25 cellular contexts compared by ENCODE assay signal in genomic region chr15:27258287-27258686, GRCh38.
DNase-seq lines count a peak whose midpoint lies in the region; ATAC-seq, FAIRE-seq and TF ChIP-seq lines count a peak whose summit lies in the region.
"Had no signal": no experiment of that assay in that cellular context is flagged by ENCODE, and none has a peak within 500 bp of the region (broad histone marks: within the 10 kb centered on the region; RNA-seq: fewer than 3 reads in every experiment).

No MANE protein-coding gene starts in this region.

- H3K18ac ChIP-seq in H1 (ENCODE audit: extremely low read depth, low read length): no peak overlapping the region

- no peak for TF ChIP-seq EP300 in H1 (IDR thresholded peaks at IDR 0.05; ENCODE audit: borderline replicate concordance in 1 of 2, low read depth in 2 of 2, low read length in 2 of 2)

- H2BK15ac ChIP-seq in H1 (ENCODE audit: low read length): no peak overlapping the region

- H3K36me3 ChIP-seq in H7 (replicated peaks; ENCODE audit: control insufficient read depth, insufficient read depth, low read length): no peaks in the 10 kb centered on the region
- H3K36me3 ChIP-seq in H1 (ENCODE audit: control insufficient read depth in 2 of 4, insufficient read depth in 4 of 4, low read length in 3 of 4): no peaks in the 10 kb centered on the region
- H3K36me3 ChIP-seq: BE2C had no signal

- H3K9me3 ChIP-seq in H1 (ENCODE audit: insufficient read depth in 2 of 2, low read depth in 1 of 2, low read length in 1 of 2): no peaks in the 10 kb centered on the region
- H3K9me3 ChIP-seq: BE2C, SK-N-SH had no signal

- H3K27me3 Mint-ChIP-seq in neural crest cell (ENCODE audit: low read depth): no peaks in the 10 kb centered on the region
- H3K27me3 Mint-ChIP-seq: CD8-positive, alpha-beta memory T cell had no signal

- H3K27me3 ChIP-seq in H7 (ENCODE audit: control insufficient read depth, insufficient read depth, low read length) (no peaks in the 10 kb centered on the region), H1 (replicated peaks in 1 of 4; ENCODE audit: control insufficient read depth in 3 of 4, extremely low read depth in 1 of 4, insufficient read depth in 3 of 4, low read length in 3 of 4) (no peaks in the 10 kb centered on the region; a peak in 2 of 7 replicates)
- H3K27me3 ChIP-seq: BE2C had no signal

- H3K4me3 ChIP-seq in H7 (ENCODE audit: insufficient read depth, low read depth, low read length): no peak overlapping the region
- peak overlapping the region in 1 of 4 experiments; percentile 11; a peak in 1 of 8 replicates for H3K4me3 ChIP-seq in H1 (ENCODE audit: extremely low read depth in 1 of 4, insufficient read depth in 2 of 4, low read depth in 3 of 4, low read length in 4 of 4)
- H3K4me3 ChIP-seq: K562 had no signal

- no peaks in the 10 kb centered on the region for H3K36me3 Mint-ChIP-seq in neural crest cell (ENCODE audit: low read depth)
- H3K36me3 Mint-ChIP-seq: CD14-positive monocyte; CD8-positive, alpha-beta memory T cell had no signal

- no peak overlapping the region for H2AFZ ChIP-seq in H1 (ENCODE audit: low read length)

- no peak overlapping the region for H2BK120ac ChIP-seq in H1 (replicated peaks; ENCODE audit: low read depth, low read length)

- CTCF ChIA-PET in H1 (lab: Charles Lee; ENCODE audit: partially characterized antibody): interaction anchor here (0.6 to 1.6 kb wide), 7 partner anchors 7 to 286 kb away, joined by 3 to 5 read pairs (median 3); no protein-coding TSS in a partner anchor

- H2AK5ac ChIP-seq in H1 (ENCODE audit: low read depth, low read length): no peak overlapping the region

- peak; percentile 39 for DNase-seq in DMS 273 (lab: John Stamatoyannopoulos, UW; ENCODE audit: unreplicated experiment)
- DNase-seq in DMS 273 treated with DMSO at 0.1 percent for 48 hours (lab: John Stamatoyannopoulos, UW): no peak
- peak; percentile 57 for DNase-seq in H7
- DNase-seq in H1 (ENCODE audit: low read depth in 1 of 2, low spot score in 2 of 2): no peak
- no peak for DNase-seq in neural crest cell (ENCODE audit: low read depth, low spot score)
- DNase-seq: BE2C; Calu3; CD8-positive, alpha-beta memory T cell; Kasumi-1; MV-4-11; NCI-H1105; NCI-H1436 treated with DMSO at 0.1 percent for 48 hours; NCI-H187 treated with DMSO at 0.1 percent for 48 hours; NCI-H2107; NCI-H446 treated with DMSO at 0.1 percent for 48 hours; PC-3; SK-N-SH; SW 1271 had no signal

- H2BK5ac ChIP-seq in H1 (ENCODE audit: low read depth, low read length): no peak overlapping the region

- no peak overlapping the region for H4K8ac ChIP-seq in H1 (ENCODE audit: extremely low read depth, insufficient read depth, low read length)

- H3K4me1 ChIP-seq in H1 (replicated peaks in 1 of 4; ENCODE audit: control insufficient read depth in 3 of 4, insufficient read depth in 4 of 4, low read length in 3 of 4): peaks cover 0 to 8% (median 3%) of the 10 kb centered on the region in 4 experiments; a peak in 6 of 7 replicates

- no peak overlapping the region for H3K9ac ChIP-seq in H1 (replicated peaks in 1 of 4; ENCODE audit: extremely low read depth in 1 of 4, low read depth in 3 of 4, low read length in 3 of 4)
- H3K9ac ChIP-seq: SK-N-SH had no signal

- no peak overlapping the region for H2BK20ac ChIP-seq in H1 (ENCODE audit: low read length)

- peaks cover 8% of the 10 kb centered on the region for H3K4me1 Mint-ChIP-seq in neural crest cell
- H3K4me1 Mint-ChIP-seq: CD14-positive monocyte; CD8-positive, alpha-beta memory T cell had no signal

- H3K79me1 ChIP-seq in H1 (ENCODE audit: low read depth, low read length): no peaks in the 10 kb centered on the region

- POLR2A ChIA-PET in H1 (lab: Charles Lee; ENCODE audit: partially characterized antibody): interaction anchor here (1.1 kb wide), 1 partner anchor 571 kb away, joined by 3 read pairs; no protein-coding TSS in a partner anchor

- no peaks in the 10 kb centered on the region for H3K79me2 ChIP-seq in H1 (ENCODE audit: control insufficient read depth in 1 of 2, insufficient read depth in 2 of 2, low read length in 2 of 2)

- no peak overlapping the region for H3K56ac ChIP-seq in H1 (replicated peaks; ENCODE audit: insufficient read length, low read depth, low read length)

- 38% methylated on average over 4 of the region's 4 CpGs; no CpG with 5 or more reads in 1 of the 2 experiments for WGBS in H1 (ENCODE audit: extremely low coverage in 1 of 2, insufficient coverage in 1 of 2, insufficient read length in 1 of 2, insufficient replicate concordance in 2 of 2, low coverage in 1 of 2, low lambda C conversion rate in 2 of 2, missing lambda C conversion rate in 1 of 2), 2 experiments

- peak overlapping the region; percentile 46 for H3K27ac Mint-ChIP-seq in neural crest cell (ENCODE audit: unreplicated experiment)
- H3K27ac Mint-ChIP-seq: CD14-positive monocyte; CD8-positive, alpha-beta memory T cell had no signal

- no peaks in the 10 kb centered on the region for H3K23me2 ChIP-seq in H1 (ENCODE audit: low read depth, low read length)

- H4K20me1 ChIP-seq in H1 (replicated peaks in 1 of 2; ENCODE audit: control insufficient read depth in 1 of 2, insufficient read depth in 2 of 2, low read length in 2 of 2): no peaks in the 10 kb centered on the region

- no peak for TF ChIP-seq POLR2A in H1 (IDR thresholded peaks at IDR 0.05; ENCODE audit: control extremely low read depth in 1 of 2, low read depth in 2 of 2, low read length in 2 of 2)

- no peak overlapping the region for H2BK12ac ChIP-seq in H1 (ENCODE audit: low read depth, low read length)

- no peak for FAIRE-seq in H1 (lab: Jason Lieb, UNC)
- FAIRE-seq: G401.6, H54, K562 had no signal

- H3K4ac ChIP-seq in H1 (replicated peaks; ENCODE audit: insufficient read length, low read depth, low read length): no peak overlapping the region

- H3K4me3 Mint-ChIP-seq in neural crest cell: no peak overlapping the region
- H3K4me3 Mint-ChIP-seq: CD14-positive monocyte; CD8-positive, alpha-beta memory T cell had no signal

- no peak overlapping the region for H3K23ac ChIP-seq in H1 (ENCODE audit: insufficient read length)

- peak overlapping the region; percentile 23 to 27; a peak in 3 of 4 replicates for H3K4me2 ChIP-seq in H1 (ENCODE audit: insufficient read depth in 1 of 2, low read depth in 2 of 2, low read length in 2 of 2)
- H3K4me2 ChIP-seq: SK-N-SH had no signal

- H3K9me3 Mint-ChIP-seq in neural crest cell: no peaks in the 10 kb centered on the region

- no peak overlapping the region for H4K5ac ChIP-seq in H1 (ENCODE audit: insufficient read length, low read depth, low read length)

- ATAC-seq in HG02623 (IDR thresholded peaks at IDR 0.05; ENCODE audit: unreplicated experiment) (no peak), GM18873 (IDR thresholded peaks at IDR 0.05; ENCODE audit: low FRiP score, unreplicated experiment) (no peak)
- ATAC-seq: K562, PC-3 had no signal

- TF ChIP-seq CTCF in H1 (IDR thresholded peaks at IDR 0.05; ENCODE audit: control extremely low read depth in 1 of 3, insufficient read depth in 1 of 3, low read depth in 1 of 3, low read length in 3 of 3): peak; percentile 3 to 43 (median 42); a peak in 2 of 4 replicates
- TF ChIP-seq CTCF in neural crest cell (conservative IDR thresholded peaks at IDR 0.05): no peak

- H3K27ac ChIP-seq in H1 (ENCODE audit: low read depth, low read length): no peak overlapping the region
- H3K27ac ChIP-seq: 22Rv1 had no signal

- H3K14ac ChIP-seq in H1 (ENCODE audit: insufficient read length): no peak overlapping the region

- H4K91ac ChIP-seq in H1 (replicated peaks; ENCODE audit: insufficient read length, low read length): no peak overlapping the region

- peak; percentile 33 to 44; a peak in 3 of 4 replicates for TF ChIP-seq RAD21 in H1 (IDR thresholded peaks at IDR 0.05 in 1 of 2, conservative IDR thresholded peaks at IDR 0.05 in 1 of 2; ENCODE audit: low read depth in 2 of 2, low read length in 2 of 2)

TF ChIP-seq in H1, 55 proteins besides CTCF, POLR2A, EP300 and RAD21:
- TF ChIP-seq E2F6 (IDR thresholded peaks at IDR 0.05) (no peak), ASH2L (IDR thresholded peaks at IDR 0.05; ENCODE audit: low read length) (no peak), SIX5 (IDR thresholded peaks at IDR 0.05; ENCODE audit: low read depth, low read length) (no peak)

Comparison
In these comparisons a context has a peak if more than half of its experiments do, and no peak if none do; other contexts are left out.
1. DNase-seq: peak in DMS 273 (single experiment) and H7 (single experiment); none in DMS 273 treated with DMSO at 0.1 percent for 48 hours (single experiment), H1 (0 of 2) and neural crest cell (single experiment).